Comparison of ENCODE assay signal across 8 cellular contexts in the genomic region with DNA sequence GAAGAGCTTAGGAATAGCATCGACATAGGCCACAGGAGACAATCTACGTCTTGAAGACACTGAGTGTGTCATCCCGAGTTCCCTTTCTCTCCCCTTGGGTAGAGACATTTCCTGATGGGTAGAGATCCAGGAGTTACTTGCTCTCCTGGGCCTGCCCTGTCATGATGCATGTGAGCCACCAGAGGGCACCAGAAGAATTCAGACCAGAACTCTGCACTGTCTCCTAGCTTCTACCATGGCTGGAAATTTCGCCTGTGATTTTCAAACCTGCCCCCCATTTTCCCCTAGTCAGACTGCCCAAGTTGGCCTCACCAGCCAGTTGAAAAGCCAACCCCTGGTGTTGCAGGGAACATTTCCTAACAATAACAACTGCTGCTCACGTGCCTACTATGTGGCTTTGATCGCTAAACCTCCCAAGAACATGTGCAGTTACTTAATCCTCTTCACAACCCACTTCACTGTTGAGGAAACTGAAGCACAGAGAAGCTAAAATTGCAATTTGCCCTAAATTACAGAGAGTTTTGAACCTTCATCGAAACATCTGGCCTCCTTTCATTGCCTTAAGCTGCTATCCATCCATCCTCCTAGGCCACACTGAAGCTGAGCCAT. TPM values are rescaled to one million over a fixed set of nuclear protein-coding genes. Genes with fewer than 3 reads are reported as not detected.
DNase-seq lines count a peak whose midpoint lies in the region; ATAC-seq and TF ChIP-seq lines count a peak whose summit lies in the region.

No MANE protein-coding gene starts in this region.

- POLR2A ChIA-PET in CD4-positive, alpha-beta memory T cell (lab: Charles Lee; ENCODE audit: partially characterized antibody): no interaction called here
- POLR2A ChIA-PET in activated CD8-positive, alpha-beta T cell treated with anti-CD3 and anti-CD28 coated beads, Interleukin-2, amount 10 ng/mL, durations not matched to agents 7 days and 5 days (lab: Charles Lee): no interaction called here

- H3K36me3 ChIP-seq in CD4-positive, alpha-beta memory T cell (ENCODE audit: insufficient read depth, low read length): no peaks in the 10 kb centered on the region

- H3K9me3 Mint-ChIP-seq in CD4-positive, alpha-beta memory T cell: no peaks in the 10 kb centered on the region
- H3K9me3 Mint-ChIP-seq in activated CD8-positive, alpha-beta T cell treated with anti-CD3 and anti-CD28 coated beads, Interleukin-2, amount 10 ng/mL, durations not matched to agents 7 days and 5 days (ENCODE audit: insufficient read depth): no peaks in the 10 kb centered on the region

- H3K27me3 Mint-ChIP-seq in CD4-positive, alpha-beta memory T cell: no peaks in the 10 kb centered on the region
- no peaks in the 10 kb centered on the region for H3K27me3 Mint-ChIP-seq in activated CD8-positive, alpha-beta T cell treated with anti-CD3 and anti-CD28 coated beads, Interleukin-2, amount 10 ng/mL, durations not matched to agents 7 days and 5 days (ENCODE audit: low read depth)

- H3K4me1 Mint-ChIP-seq in CD4-positive, alpha-beta memory T cell: peaks cover 0 to 3% (median 0%) of the 10 kb centered on the region in 4 donors
- no peaks in the 10 kb centered on the region for H3K4me1 Mint-ChIP-seq in activated CD8-positive, alpha-beta T cell treated with anti-CD3 and anti-CD28 coated beads, Interleukin-2, amount 10 ng/mL, durations not matched to agents 7 days and 5 days (ENCODE audit: low read depth)

- intact Hi-C loops in CD4-positive, alpha-beta memory T cell (cut with micrococcal nuclease): loop anchor here (5.0 to 10.0 kb wide), 2 partner anchors 277 to 719 kb away; no protein-coding TSS in a partner anchor

- DNase-seq in CD4-positive, alpha-beta memory T cell: peak in 4 of 5 donors; percentile 36 to 45 (median 44)
- DNase-seq in NCI-H524 treated with DMSO at 0.1 percent for 48 hours (lab: John Stamatoyannopoulos, UW) (peak; percentile 2), epithelial cell of proximal tubule (ENCODE audit: low read depth) (no peak), myocyte (ENCODE audit: low read depth) (peak; percentile 78)
- peak; percentile 64 for DNase-seq in activated CD8-positive, alpha-beta T cell treated with anti-CD3 and anti-CD28 coated beads, Interleukin-2, amount 10 ng/mL, durations not matched to agents 7 days and 5 days
- peak in 4 of 6 experiments; percentile 13 to 40 (median 23) for DNase-seq in stimulated activated naive CD4-positive, alpha-beta T cell (lab: John Stamatoyannopoulos, UW)

- no peaks in the 10 kb centered on the region for H3K4me1 ChIP-seq in CD4-positive, alpha-beta memory T cell (ENCODE audit: insufficient read depth, low read length)

- CTCF ChIA-PET in CD4-positive, alpha-beta memory T cell (lab: Charles Lee; ENCODE audit: partially characterized antibody): interaction anchor here (0.6 to 6.9 kb wide), 17 partner anchors 9 to 719 kb away, joined by 3 to 55 read pairs (median 5); no protein-coding TSS in a partner anchor
- CTCF ChIA-PET in activated CD8-positive, alpha-beta T cell treated with anti-CD3 and anti-CD28 coated beads, Interleukin-2, amount 10 ng/mL, durations not matched to agents 7 days and 5 days (lab: Charles Lee): interaction anchor here (0.6 to 4.5 kb wide), 22 partner anchors 9 to 351 kb away, joined by 3 to 28 read pairs (median 4); no protein-coding TSS in a partner anchor

- no peaks in the 10 kb centered on the region for H3K27me3 ChIP-seq in CD4-positive, alpha-beta memory T cell (ENCODE audit: insufficient read depth, low read length)

- no peak overlapping the region for H3K4me3 ChIP-seq in CD4-positive, alpha-beta memory T cell (ENCODE audit: low read length in 2 of 2)
- no peak overlapping the region for H3K4me3 ChIP-seq in epithelial cell of proximal tubule (ENCODE audit: low read depth, low read length)

- H3K4me3 Mint-ChIP-seq in CD4-positive, alpha-beta memory T cell: no peak overlapping the region
- H3K4me3 Mint-ChIP-seq in activated CD8-positive, alpha-beta T cell treated with anti-CD3 and anti-CD28 coated beads, Interleukin-2, amount 10 ng/mL, durations not matched to agents 7 days and 5 days: no peak overlapping the region

- H3K27ac ChIP-seq in CD4-positive, alpha-beta memory T cell (ENCODE audit: low read depth, low read length): no peak overlapping the region

- H3K36me3 Mint-ChIP-seq in CD4-positive, alpha-beta memory T cell: peaks cover 0 to 4% of the 10 kb centered on the region in 2 donors
- no peaks in the 10 kb centered on the region for H3K36me3 Mint-ChIP-seq in activated CD8-positive, alpha-beta T cell treated with anti-CD3 and anti-CD28 coated beads, Interleukin-2, amount 10 ng/mL, durations not matched to agents 7 days and 5 days (ENCODE audit: low read depth)

- H3K9me3 ChIP-seq in CD4-positive, alpha-beta memory T cell (ENCODE audit: control insufficient read depth in 1 of 2, low read length in 2 of 2): no peaks in the 10 kb centered on the region

- peak; percentile 60 for ATAC-seq in GM19324 (IDR thresholded peaks at IDR 0.05; ENCODE audit: low FRiP score, unreplicated experiment)
- peak; percentile 80 for ATAC-seq in HG03378 (IDR thresholded peaks at IDR 0.05; ENCODE audit: unreplicated experiment)
- peak; percentile 83 for ATAC-seq in activated CD8-positive, alpha-beta T cell treated with anti-CD3 and anti-CD28 coated beads, Interleukin-2, amount 10 ng/mL, durations not matched to agents 7 days and 5 days

- peak overlapping the region in 2 of 7 donors; percentile 3 for H3K27ac Mint-ChIP-seq in CD4-positive, alpha-beta memory T cell
- H3K27ac Mint-ChIP-seq in activated CD8-positive, alpha-beta T cell treated with anti-CD3 and anti-CD28 coated beads, Interleukin-2, amount 10 ng/mL, durations not matched to agents 7 days and 5 days: no peak overlapping the region

- peak; percentile 92 for TF ChIP-seq CTCF in epithelial cell of proximal tubule (conservative IDR thresholded peaks at IDR 0.05; ENCODE audit: low read depth, low read length)

RNA-seq across cellular contexts. Expression of a gene that starts 47.2 kb away (rescaled TPM):
- 100 to 1,000 TPM; 145 to 148 TPM for total RNA-seq in CD4-positive, alpha-beta memory T cell
- 100 to 1,000 TPM; 167 to 221 TPM for polyA plus RNA-seq in CD4-positive, alpha-beta memory T cell
- 100 to 1,000 TPM; 104 to 111 TPM for total RNA-seq in activated CD8-positive, alpha-beta T cell treated with anti-CD3 and anti-CD28 coated beads, Interleukin-2, amount 10 ng/mL, durations not matched to agents 7 days and 5 days
- total RNA-seq in epithelial cell of proximal tubule (153 and 166 TPM in 2 replicates), myocyte (123 and 127 TPM in 2 replicates)
- polyA plus RNA-seq in myocyte (2012): 149 TPM
